ENCODE assay signal across 15 cellular contexts in the genomic region with DNA sequence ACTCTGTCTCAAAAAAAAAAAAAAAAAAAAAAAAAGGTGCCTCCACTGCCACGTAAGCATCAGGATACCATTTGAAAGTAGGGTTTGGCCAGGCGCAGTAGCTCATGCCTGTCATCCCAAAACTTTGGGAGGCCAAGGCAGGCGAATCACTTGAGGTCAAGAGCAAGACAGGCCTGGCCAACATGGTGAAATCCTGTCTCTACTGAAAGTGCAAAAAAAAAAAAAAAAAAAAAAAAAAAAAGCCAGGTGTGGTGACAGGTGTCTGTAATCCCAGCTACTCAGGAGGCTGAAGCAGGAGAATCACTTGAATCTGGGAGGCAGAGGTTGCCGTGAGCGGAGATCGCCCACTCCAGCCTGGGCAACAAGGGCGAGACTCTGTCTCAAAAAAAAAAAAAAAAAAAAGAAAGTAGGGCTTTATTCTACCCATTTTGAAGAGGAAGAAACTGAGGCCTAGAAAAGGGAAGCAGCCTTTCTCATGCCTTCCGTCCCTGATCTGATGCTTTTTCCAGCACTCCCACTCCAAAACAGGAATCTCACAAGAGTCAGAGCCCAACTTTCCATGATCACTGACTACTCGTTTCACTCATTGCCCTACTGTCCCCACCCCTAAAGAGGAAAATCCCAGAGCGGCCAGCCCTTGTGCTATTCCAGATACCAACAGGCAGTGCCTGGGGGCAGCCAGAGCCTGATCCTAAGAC. TPM values are rescaled to one million over a fixed set of nuclear protein-coding genes. Genes with fewer than 3 reads are reported as not detected.
A peak's percentile ranks its signal among the peaks of the same experiment; 100 is the strongest.
DNase-seq lines count a peak whose midpoint lies in the region; ATAC-seq, FAIRE-seq and TF ChIP-seq lines count a peak whose summit lies in the region.
"Had no signal": no experiment of that assay in that cellular context is flagged by ENCODE, and none has a peak within 500 bp of the region (broad histone marks: within the 10 kb centered on the region; RNA-seq: fewer than 3 reads in every experiment).

No MANE protein-coding gene starts in this region.

- no peaks in the 10 kb centered on the region for H3K9me3 ChIP-seq in kidney (ENCODE audit: control insufficient read depth in 1 of 2, low read length in 2 of 2)
- H3K9me3 ChIP-seq in stomach: peaks cover 0 to 6% (median 0%) of the 10 kb centered on the region in 4 donors
- H3K9me3 ChIP-seq: suprapubic skin had no signal

- 85 to 96% (median 91%) methylated on average over 8 to 10 of the region's 10 CpGs for WGBS in stomach, 5 donors

- FAIRE-seq in kidney (lab: Jason Lieb, UNC): no peak
- no peak for FAIRE-seq in GM12891 (lab: Jason Lieb, UNC)

- DNase-seq in activated CD4-positive, alpha-beta T cell treated with anti-CD3 and anti-CD28 coated beads, Interleukin-2, amount 10 ng/mL, durations not matched to agents 24 days and 14 days: no peak
- DNase-seq in activated CD4-positive, alpha-beta T cell treated with anti-CD3 and anti-CD28 coated beads for 1 hour: no peak
- DNase-seq in T-cell: no peak
- DNase-seq in kidney: peak; percentile 46
- DNase-seq in stomach: no peak
- DNase-seq in left colon: no peak
- DNase-seq in superior temporal gyrus (ENCODE audit: extremely low spot score): no peak
- DNase-seq in GM12891 (ENCODE audit: insufficient read length, low spot score): no peak
- DNase-seq: activated CD8-positive, alpha-beta memory T cell treated with anti-CD3 and anti-CD28 coated beads for 24 hours; amniotic stem cell; effector CD4-positive, alpha-beta T cell; stimulated activated CD4-positive, alpha-beta T cell treated with anti-CD3 and anti-CD28 coated beads, Interleukin-4, amount 100 ng/mL, for 4 hours had no signal

- no peaks in the 10 kb centered on the region for H3K27me3 ChIP-seq in stomach
- H3K27me3 ChIP-seq: suprapubic skin had no signal

- peak overlapping the region; percentile 39 for H3K4me3 Mint-ChIP-seq in activated CD4-positive, alpha-beta T cell treated with anti-CD3 and anti-CD28 coated beads, Interleukin-2, amount 10 ng/mL, durations not matched to agents 24 days and 14 days
- H3K4me3 Mint-ChIP-seq in T-cell: peak overlapping the region in 2 of 3 donors; percentile 31 to 55

- TF ChIP-seq CTCF in kidney (IDR thresholded peaks at IDR 0.05; ENCODE audit: borderline replicate concordance, extremely low read depth, insufficient read depth) (no peak), stomach (IDR thresholded peaks at IDR 0.05) (no peak)

- H3K4me3 ChIP-seq in kidney (ENCODE audit: low read length in 2 of 2): no peak overlapping the region
- H3K4me3 ChIP-seq in stomach: no peak overlapping the region
- H3K4me3 ChIP-seq: suprapubic skin had no signal

- peaks cover 36% of the 10 kb centered on the region for H3K36me3 Mint-ChIP-seq in activated CD4-positive, alpha-beta T cell treated with anti-CD3 and anti-CD28 coated beads, Interleukin-2, amount 10 ng/mL, durations not matched to agents 24 days and 14 days (ENCODE audit: low read depth)
- H3K36me3 Mint-ChIP-seq in T-cell: peaks cover 20% of the 10 kb centered on the region

- ATAC-seq in T-cell (replicated peaks in 1 of 4) (no peak), left colon (no peak)

- peak overlapping the region; percentile 79 for H3K27ac Mint-ChIP-seq in activated CD4-positive, alpha-beta T cell treated with anti-CD3 and anti-CD28 coated beads, Interleukin-2, amount 10 ng/mL, durations not matched to agents 24 days and 14 days
- H3K27ac Mint-ChIP-seq in T-cell: peak overlapping the region; percentile 77 to 97

- H3K27me3 Mint-ChIP-seq in activated CD4-positive, alpha-beta T cell treated with anti-CD3 and anti-CD28 coated beads, Interleukin-2, amount 10 ng/mL, durations not matched to agents 24 days and 14 days: no peaks in the 10 kb centered on the region
- no peaks in the 10 kb centered on the region for H3K27me3 Mint-ChIP-seq in T-cell

- H3K9ac ChIP-seq in kidney (ENCODE audit: low read length in 2 of 2): no peak overlapping the region
- H3K9ac ChIP-seq: parathyroid adenoma had no signal

- no peak for TF ChIP-seq EP300 in stomach (IDR thresholded peaks at IDR 0.05)

- H3K27ac ChIP-seq in kidney (ENCODE audit: low read depth in 2 of 2, low read length in 2 of 2) (no peak overlapping the region), stomach (peak overlapping the region in 4 of 5 donors; percentile 63 to 84 (median 82))
- H3K27ac ChIP-seq: parathyroid adenoma had no signal

- intact Hi-C loops in activated CD4-positive, alpha-beta T cell treated with anti-CD3 and anti-CD28 coated beads, Interleukin-2, amount 10 ng/mL, durations not matched to agents 24 days and 14 days (cut with micrococcal nuclease): no loop called here
- intact Hi-C loops in kidney (cut with DNase I): no loop called here
- intact Hi-C loops in stomach (cut with DNase I; ENCODE audit: low total_unique reads): no loop called here
- intact Hi-C loops in left colon (cut with DNase I, micrococcal nuclease): no loop called here

- H3K36me3 ChIP-seq in kidney (ENCODE audit: control insufficient read depth in 1 of 2, insufficient read depth in 2 of 2, low read length in 2 of 2) (no peaks in the 10 kb centered on the region), stomach (peaks cover 0 to 44% (median 14%) of the 10 kb centered on the region in 4 donors)
- H3K36me3 ChIP-seq: suprapubic skin had no signal

- H3K4me1 Mint-ChIP-seq in activated CD4-positive, alpha-beta T cell treated with anti-CD3 and anti-CD28 coated beads, Interleukin-2, amount 10 ng/mL, durations not matched to agents 24 days and 14 days: peaks cover 51% of the 10 kb centered on the region
- H3K4me1 Mint-ChIP-seq in T-cell: peaks cover 41 to 65% (median 62%) of the 10 kb centered on the region in 3 donors

- POLR2A ChIA-PET in T-cell (lab: Charles Lee): interaction anchor here (0.6 to 1.3 kb wide), 4 partner anchors 13 to 313 kb away, joined by 4 to 10 read pairs (median 4); partner anchors contain the start of gene CLTA (in 1 of the 2)

- TF ChIP-seq POLR2A in stomach (IDR thresholded peaks at IDR 0.05): no peak
- no peak for TF ChIP-seq POLR2A in GM12891 (IDR thresholded peaks at IDR 0.05; ENCODE audit: low read depth, low read length)

- CTCF ChIA-PET in T-cell (lab: Charles Lee): interaction anchor here in 1 of 2 donors (1.2 to 2.3 kb wide), 2 partner anchors 37 to 50 kb away, joined by 3 to 8 read pairs; partner anchors contain the start of gene CLTA

- H3K4me1 ChIP-seq in kidney (ENCODE audit: control insufficient read depth in 1 of 2, insufficient read depth in 1 of 2, low read depth in 1 of 2, low read length in 2 of 2): peaks cover 0 to 10% of the 10 kb centered on the region in 2 donors
- H3K4me1 ChIP-seq in stomach: peaks cover 28 to 77% (median 47%) of the 10 kb centered on the region in 4 donors
- H3K4me1 ChIP-seq: parathyroid adenoma had no signal

- H3K9me3 Mint-ChIP-seq in activated CD4-positive, alpha-beta T cell treated with anti-CD3 and anti-CD28 coated beads, Interleukin-2, amount 10 ng/mL, durations not matched to agents 24 days and 14 days: no peaks in the 10 kb centered on the region
- H3K9me3 Mint-ChIP-seq in T-cell: no peaks in the 10 kb centered on the region

TF ChIP-seq in GM12891, 5 proteins besides CTCF, POLR2A, EP300 and RAD21:
- TF ChIP-seq TAF1 (IDR thresholded peaks at IDR 0.05; ENCODE audit: low read depth, low read length): no peak
- TF ChIP-seq POU2F2 (IDR thresholded peaks at IDR 0.05; ENCODE audit: low read depth, low read length): no peak
- TF ChIP-seq PAX5 (IDR thresholded peaks at IDR 0.05; ENCODE audit: insufficient read depth, low read length, severe bottlenecking): no peak

RNA-seq across cellular contexts. Expression of gene CCIN, which starts 16.3 kb away (rescaled TPM):
- total RNA-seq in activated CD4-positive, alpha-beta T cell treated with anti-CD3 and anti-CD28 coated beads, Interleukin-2, amount 10 ng/mL, durations not matched to agents 24 days and 14 days: not detected in 2 replicates
- total RNA-seq in T-cell (under 1 TPM in 3 of 5 donors, not detected in 2; 0.13 to 0.84 (median 0.68) TPM), kidney (0.13 TPM), stomach (1 to 10 TPM in 2 of 5 donors, under 1 TPM in 1, not detected in 2; 0.45 to 1.3 (median 1.2) TPM), left colon (under 1 TPM in 1 of 2 donors, not detected in 1; 0.25 TPM)
- polyA plus RNA-seq in kidney (ENCODE audit: insufficient read depth, low read depth, low replicate concordance) (not detected), stomach (under 1 TPM in 2 of 3 donors, not detected in 1; 0.08 to 0.31 TPM)
- polyA plus RNA-seq in GM12891 (2012; ENCODE audit: low read depth, missing spikeins): not detected
- total RNA-seq: A673, suprapubic skin had no signal

RNA-seq across cellular contexts. Expression of gene GLIPR2, which starts 16.4 kb away (rescaled TPM):
- total RNA-seq in activated CD4-positive, alpha-beta T cell treated with anti-CD3 and anti-CD28 coated beads, Interleukin-2, amount 10 ng/mL, durations not matched to agents 24 days and 14 days: 25.5 and 25.7 TPM in 2 replicates
- 10 to 100 TPM; 25.6 to 37.8 (median 28.7) TPM for total RNA-seq in T-cell
- total RNA-seq in kidney: 19.6 TPM
- 8.3 TPM for polyA plus RNA-seq in kidney (ENCODE audit: insufficient read depth, low read depth, low replicate concordance)
- total RNA-seq in stomach: 10 to 100 TPM in 4 of 5 donors, 1 to 10 TPM in 1; 3.5 to 40.6 (median 33.5) TPM
- polyA plus RNA-seq in stomach: 10 to 100 TPM; 22.0 to 37.9 (median 32.1) TPM
- 10 to 100 TPM; 26.0 to 33.3 TPM for total RNA-seq in left colon
- 2.3 TPM for polyA plus RNA-seq in GM12891 (2012; ENCODE audit: low read depth, missing spikeins)

RNA-seq across cellular contexts. Expression of gene CLTA, which starts 37.8 kb away (rescaled TPM):
- total RNA-seq in activated CD4-positive, alpha-beta T cell treated with anti-CD3 and anti-CD28 coated beads, Interleukin-2, amount 10 ng/mL, durations not matched to agents 24 days and 14 days: 173 and 177 TPM in 2 replicates
- total RNA-seq in T-cell (10 to 100 TPM; 40.2 to 79.0 (median 70.0) TPM), kidney (205 TPM), stomach (100 to 1,000 TPM in 3 of 5 donors, 10 to 100 TPM in 2; 25.1 to 890 (median 117) TPM), left colon (100 to 1,000 TPM; 200 to 205 TPM)
- polyA plus RNA-seq in kidney (ENCODE audit: insufficient read depth, low read depth, low replicate concordance) (331 TPM), stomach (100 to 1,000 TPM; 164 to 322 (median 196) TPM)
- polyA plus RNA-seq in GM12891 (2012; ENCODE audit: low read depth, missing spikeins): 161 TPM

Comparison
In these comparisons a context has a peak if more than half of its experiments do, and no peak if none do; other contexts are left out.
1. H3K27ac ChIP-seq: peak in stomach (4 of 5); none in kidney (0 of 2).